ENCODE assay signal across 27 cellular contexts in genomic region chr7:1908823-1909420, GRCh38.
"Had no signal": no experiment of that assay in that cellular context is flagged by ENCODE, and none has a peak within 500 bp of the region (broad histone marks: within the 10 kb centered on the region; RNA-seq: fewer than 3 reads in every experiment).

No MANE protein-coding gene starts in this region.

- DNase-seq: dermis blood vessel endothelial cell; effector memory CD4-positive, alpha-beta T cell; foreskin keratinocyte; kidney glomerular epithelial cell; mammary epithelial cell; mesendoderm; midbrain; naive thymus-derived CD4-positive, alpha-beta T cell; retina; sigmoid colon; stimulated activated CD4-positive, alpha-beta T cell treated with anti-CD3 and anti-CD28 coated beads, Interleukin-2, amount 100 ng/mL, for 24 hours; stimulated activated CD4-positive, alpha-beta T cell treated with anti-CD3 and anti-CD28 coated beads, Interleukin-4, amount 100 ng/mL, for 24 hours; stimulated activated naive CD4-positive, alpha-beta T cell treated with Interleukin-2 at 50 U/mL for 16 hours; stomach; thyroid gland; trophoblast cell had no signal

- H3K27ac ChIP-seq: coronary artery, esophagus muscularis mucosa, foreskin keratinocyte, gastroesophageal sphincter, heart left ventricle, hepatocyte, neutrophil, pancreas, sigmoid colon, stomach, thyroid gland, vagina had no signal

- H3K36me3 ChIP-seq: heart left ventricle, neutrophil, pancreas, sigmoid colon, thyroid gland, vagina had no signal

- FAIRE-seq: endothelial cell of umbilical vein, islet of Langerhans, pancreas had no signal

- ATAC-seq: foreskin keratinocyte; gastroesophageal sphincter; heart left ventricle; naive thymus-derived CD4-positive, alpha-beta T cell; pancreas; stimulated activated effector memory CD8-positive, alpha-beta T cell treated with anti-CD3 and anti-CD28 coated beads, Interleukin-12 subunit alpha, Interleukin-12 subunit beta, amount 100 ng/mL, for 72 hours had no signal

- H3K4me2 ChIP-seq: hepatocyte had no signal

- H3K4me1 ChIP-seq: foreskin keratinocyte, pancreas, thyroid gland had no signal

- H3K27me3 ChIP-seq: esophagus muscularis mucosa, foreskin keratinocyte, gastroesophageal sphincter, heart left ventricle, hepatocyte, neutrophil, pancreas, sigmoid colon, stomach, thyroid gland, vagina had no signal

- H2AFZ ChIP-seq: hepatocyte had no signal

- H3K9me3 ChIP-seq: esophagus muscularis mucosa, gastroesophageal sphincter, heart left ventricle, neutrophil, pancreas, sigmoid colon, stomach, thyroid gland, vagina had no signal

- H3K4me3 ChIP-seq: coronary artery, esophagus muscularis mucosa, gastroesophageal sphincter, heart left ventricle, hepatocyte, pancreas, sigmoid colon, stomach, thyroid gland, vagina had no signal
